In genomic region chr16:89686520-89687091, GRCh38 we compare ENCODE assay signal across 1 cellular context.
TF ChIP-seq lines count a peak whose summit lies in the region.

CDK10 (plus strand) TSS chr16:89686689; CDS start chr16:89686711, 22 bp downstream.

TF ChIP-seq in HepG2, 621 proteins besides CTCF, POLR2A, EP300 and RAD21 (continued from another document and continues in another):
- no peak for TF ChIP-seq KIAA2018 (CRISPR knock-in tag; IDR thresholded peaks at IDR 0.05; ENCODE audit: borderline replicate concordance)
- no peak for TF ChIP-seq DNMT1 (CRISPR knock-in tag; IDR thresholded peaks at IDR 0.05)
- TF ChIP-seq DBP (CRISPR knock-in tag; IDR thresholded peaks at IDR 0.05; ENCODE audit: not compliant biosample characterization) = no peak
- TF ChIP-seq ZSCAN22 (CRISPR knock-in tag; IDR thresholded peaks at IDR 0.05) = no peak
- no peak for TF ChIP-seq ZSCAN9 (CRISPR knock-in tag; IDR thresholded peaks at IDR 0.05; ENCODE audit: borderline replicate concordance)
- no peak for TF ChIP-seq NAIF1 (CRISPR knock-in tag; IDR thresholded peaks at IDR 0.05; ENCODE audit: borderline replicate concordance)
- no peak for TF ChIP-seq GTF3A (CRISPR knock-in tag; conservative IDR thresholded peaks at IDR 0.05)
- no peak for TF ChIP-seq ZNF34 (CRISPR knock-in tag; IDR thresholded peaks at IDR 0.05; ENCODE audit: borderline replicate concordance)
- TF ChIP-seq RAD51 (IDR thresholded peaks at IDR 0.05; ENCODE audit: borderline replicate concordance) = no peak
- no peak for TF ChIP-seq SRY (CRISPR knock-in tag; IDR thresholded peaks at IDR 0.05)
- 0 out of 2 replicates have a peak, but pooled peaks have one; percentile 36 for TF ChIP-seq ARHGAP35 (CRISPR knock-in tag; IDR thresholded peaks at IDR 0.05; ENCODE audit: borderline replicate concordance)
- TF ChIP-seq MTF2 (CRISPR knock-in tag; IDR thresholded peaks at IDR 0.05; ENCODE audit: borderline replicate concordance) = no peak
- TF ChIP-seq FOSL1 (CRISPR knock-in tag; IDR thresholded peaks at IDR 0.05; ENCODE audit: borderline replicate concordance) = no peak
- TF ChIP-seq ZMYM3 (CRISPR knock-in tag; IDR thresholded peaks at IDR 0.05) = no peak
- no peak for TF ChIP-seq SMC3 (IDR thresholded peaks at IDR 0.05; ENCODE audit: low read length)
- TF ChIP-seq ZFP41 (CRISPR knock-in tag; IDR thresholded peaks at IDR 0.05; ENCODE audit: borderline replicate concordance) = no peak
- peak; percentile 72 for TF ChIP-seq ZBTB33 (CRISPR knock-in tag; IDR thresholded peaks at IDR 0.05)
- no peak for TF ChIP-seq ZNF180 (CRISPR knock-in tag; IDR thresholded peaks at IDR 0.05; ENCODE audit: borderline replicate concordance, low read depth)
- TF ChIP-seq NR1H2 (CRISPR knock-in tag; IDR thresholded peaks at IDR 0.05; ENCODE audit: borderline replicate concordance, low read depth) = no peak
- TF ChIP-seq ZNF235 (CRISPR knock-in tag; IDR thresholded peaks at IDR 0.05; ENCODE audit: borderline replicate concordance) = 0 out of 2 replicates have a peak, but pooled peaks have one; percentile 38
- TF ChIP-seq ZNF263 (CRISPR knock-in tag; IDR thresholded peaks at IDR 0.05) = no peak
- no peak for TF ChIP-seq SRSF4 (IDR thresholded peaks at IDR 0.05; ENCODE audit: low read depth, low read length, poor library complexity, severe bottlenecking)
- TF ChIP-seq NFKBIZ (CRISPR knock-in tag; IDR thresholded peaks at IDR 0.05) = no peak
- no peak for TF ChIP-seq U2AF2 (IDR thresholded peaks at IDR 0.05; ENCODE audit: low read depth, low read length)
- no peak for TF ChIP-seq ZNF207 (IDR thresholded peaks at IDR 0.05; ENCODE audit: borderline replicate concordance)
- no peak for TF ChIP-seq JDP2 (CRISPR knock-in tag; IDR thresholded peaks at IDR 0.05; ENCODE audit: borderline replicate concordance)
- TF ChIP-seq SNAPC4 (CRISPR knock-in tag; IDR thresholded peaks at IDR 0.05) = no peak
- TF ChIP-seq UBTF (CRISPR knock-in tag; IDR thresholded peaks at IDR 0.05) = no peak
- TF ChIP-seq TBL1XR1 (IDR thresholded peaks at IDR 0.05; ENCODE audit: borderline replicate concordance, low read length, partially characterized antibody) = no peak
- TF ChIP-seq ZNF160 (CRISPR knock-in tag; IDR thresholded peaks at IDR 0.05) = no peak
- no peak for TF ChIP-seq ZNF570 (CRISPR knock-in tag; IDR thresholded peaks at IDR 0.05; ENCODE audit: borderline replicate concordance)
- TF ChIP-seq BRF2 (CRISPR knock-in tag; IDR thresholded peaks at IDR 0.05) = no peak
- no peak for TF ChIP-seq ZNF780A (CRISPR knock-in tag; IDR thresholded peaks at IDR 0.05)
- peak; percentile 40 for TF ChIP-seq RBM39 (IDR thresholded peaks at IDR 0.05; ENCODE audit: low read depth, low read length, poor library complexity, severe bottlenecking)
- TF ChIP-seq REL (CRISPR knock-in tag; conservative IDR thresholded peaks at IDR 0.05) = 0 out of 2 replicates have a peak, but pooled peaks have one; percentile 1
- TF ChIP-seq HOXA7 (CRISPR knock-in tag; IDR thresholded peaks at IDR 0.05) = no peak
- TF ChIP-seq TCF7 (IDR thresholded peaks at IDR 0.05; ENCODE audit: low read depth) = no peak
- no peak for TF ChIP-seq IRF2 (CRISPR knock-in tag; IDR thresholded peaks at IDR 0.05)
- 0 out of 2 replicates have a peak, but pooled peaks have one; percentile 6 for TF ChIP-seq ZNF841 (CRISPR knock-in tag; IDR thresholded peaks at IDR 0.05; ENCODE audit: borderline replicate concordance)
- TF ChIP-seq E2F1 (CRISPR knock-in tag; IDR thresholded peaks at IDR 0.05) = no peak
- no peak for TF ChIP-seq YEATS4 (CRISPR knock-in tag; IDR thresholded peaks at IDR 0.05; ENCODE audit: borderline replicate concordance)
- no peak for TF ChIP-seq SMAD3 (CRISPR knock-in tag; IDR thresholded peaks at IDR 0.05)
- no peak for TF ChIP-seq ZFP36L1 (CRISPR knock-in tag; IDR thresholded peaks at IDR 0.05)
- peak; percentile 45; the same call in 1 of the 2 replicates for TF ChIP-seq HOXA3 (CRISPR knock-in tag; IDR thresholded peaks at IDR 0.05)
- TF ChIP-seq ZNF354B (CRISPR knock-in tag; IDR thresholded peaks at IDR 0.05) = no peak
- TF ChIP-seq CBX1 (IDR thresholded peaks at IDR 0.05; ENCODE audit: low read depth) = no peak
- TF ChIP-seq ZNF44 (CRISPR knock-in tag; IDR thresholded peaks at IDR 0.05) = no peak
